ENCODE assay signal across 19 cellular contexts in the genomic region with DNA sequence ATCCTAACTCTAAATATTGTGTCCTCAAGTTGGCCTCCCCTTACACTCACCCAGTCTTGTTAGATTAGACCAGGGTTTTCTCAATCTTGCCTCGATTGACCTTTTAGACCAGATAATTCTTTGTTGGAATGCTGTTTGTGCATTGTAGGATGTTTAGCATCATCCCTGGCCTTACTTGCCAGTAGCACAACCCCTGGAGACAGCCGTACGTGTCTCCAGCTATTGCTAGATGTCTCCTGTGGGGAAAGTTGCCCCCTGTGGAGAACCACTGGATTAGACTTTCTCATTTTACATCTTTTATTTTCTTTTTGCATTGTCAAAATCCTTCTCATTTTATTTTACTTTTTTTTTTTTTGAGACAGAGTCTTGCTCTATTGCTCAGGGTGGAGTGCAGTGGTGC. TPM values are rescaled to one million over a fixed set of nuclear protein-coding genes. Genes with fewer than 3 reads are reported as not detected.
DNase-seq lines count a peak whose midpoint lies in the region; ATAC-seq and TF ChIP-seq lines count a peak whose summit lies in the region.
"Had no signal": no experiment of that assay in that cellular context is flagged by ENCODE, and none has a peak within 500 bp of the region (broad histone marks: within the 10 kb centered on the region; RNA-seq: fewer than 3 reads in every experiment).

No MANE protein-coding gene starts in this region.

- H3K4me1 Mint-ChIP-seq in activated naive CD8-positive, alpha-beta T cell treated with anti-CD3 and anti-CD28 coated beads for 36 hours: peaks cover 28% of the 10 kb centered on the region
- peaks cover 32% of the 10 kb centered on the region for H3K4me1 Mint-ChIP-seq in nephron

- H3K9me3 Mint-ChIP-seq in activated naive CD8-positive, alpha-beta T cell treated with anti-CD3 and anti-CD28 coated beads for 36 hours: no peaks in the 10 kb centered on the region
- H3K9me3 Mint-ChIP-seq in nephron: no peaks in the 10 kb centered on the region
- H3K9me3 Mint-ChIP-seq: dendritic cell treated with granulocyte-macrophage colony-stimulating factor and Interleukin-4, amounts not matched to agents 40 ng/mL and 50 ng/mL, for 4 days had no signal

- no peaks in the 10 kb centered on the region for H3K27me3 ChIP-seq in BLaER1 treated with 17β-estradiol and CSF1 and Interleukin-3, amounts not matched to agents 10 nM and 100 nM
- H3K27me3 ChIP-seq in DND-41 (ENCODE audit: insufficient read depth, low read length, poor library complexity): no peaks in the 10 kb centered on the region
- H3K27me3 ChIP-seq: gastrocnemius medialis, suprapubic skin had no signal

- peak overlapping the region; percentile 99 for H3K4me3 Mint-ChIP-seq in activated naive CD8-positive, alpha-beta T cell treated with anti-CD3 and anti-CD28 coated beads for 36 hours
- H3K4me3 Mint-ChIP-seq in nephron: peak overlapping the region; percentile 99 to 100 (median 100)
- H3K4me3 Mint-ChIP-seq: dendritic cell treated with granulocyte-macrophage colony-stimulating factor and Interleukin-4, amounts not matched to agents 40 ng/mL and 50 ng/mL, for 4 days had no signal

- H2AFZ ChIP-seq in DND-41 (ENCODE audit: low read depth, low read length): no peak overlapping the region

- peaks cover 35 to 52% (median 39%) of the 10 kb centered on the region in 11 experiments for H3K36me3 ChIP-seq in BLaER1 treated with 17β-estradiol and CSF1 and Interleukin-3, amounts not matched to agents 10 nM and 100 nM
- peaks cover 46% of the 10 kb centered on the region for H3K36me3 ChIP-seq in DND-41 (ENCODE audit: insufficient read depth, low read length)

- peaks cover 3% of the 10 kb centered on the region for H3K27me3 Mint-ChIP-seq in activated naive CD8-positive, alpha-beta T cell treated with anti-CD3 and anti-CD28 coated beads for 36 hours
- no peaks in the 10 kb centered on the region for H3K27me3 Mint-ChIP-seq in nephron (ENCODE audit: low read depth)
- H3K27me3 Mint-ChIP-seq: dendritic cell treated with granulocyte-macrophage colony-stimulating factor and Interleukin-4, amounts not matched to agents 40 ng/mL and 50 ng/mL, for 4 days had no signal

- peaks cover 28 to 61% (median 47%) of the 10 kb centered on the region in 10 experiments for H3K4me1 ChIP-seq in BLaER1 treated with 17β-estradiol and CSF1 and Interleukin-3, amounts not matched to agents 10 nM and 100 nM
- peaks cover 35% of the 10 kb centered on the region for H3K4me1 ChIP-seq in DND-41 (ENCODE audit: insufficient read depth, low read length)

- peak overlapping the region in 1 of 11 experiments; percentile 14; a peak in 1 of 22 replicates for H3K27ac ChIP-seq in BLaER1 treated with 17β-estradiol and CSF1 and Interleukin-3, amounts not matched to agents 10 nM and 100 nM
- H3K27ac ChIP-seq in DND-41 (ENCODE audit: low read length): no peak overlapping the region
- H3K27ac ChIP-seq: lower lobe of right lung had no signal

- ATAC-seq in DND-41 (ENCODE audit: insufficient read depth, low read depth): no peak
- no peak for ATAC-seq in GM19023 (IDR thresholded peaks at IDR 0.05; ENCODE audit: unreplicated experiment)
- no peak for ATAC-seq in GM18867 (IDR thresholded peaks at IDR 0.05; ENCODE audit: unreplicated experiment)
- ATAC-seq: gastrocnemius medialis, lower lobe of right lung, right cardiac atrium, Right ventricle myocardium inferior had no signal

- peaks cover 68% of the 10 kb centered on the region for H3K79me2 ChIP-seq in DND-41 (ENCODE audit: insufficient read depth, low read length)

- no peak for DNase-seq in DND-41
- no peak for DNase-seq in activated naive CD8-positive, alpha-beta T cell treated with anti-CD3 and anti-CD28 coated beads for 36 hours
- no peak for DNase-seq in cerebellar nuclear complex (lab: John Stamatoyannopoulos, UW)
- no peak for DNase-seq in SKM-1 (lab: John Stamatoyannopoulos, UW; ENCODE audit: unreplicated experiment)
- DNase-seq: activated CD4-positive, alpha-beta T cell treated with anti-CD3 and anti-CD28 coated beads for 1 hour; AML-193; DMS53; gastrocnemius medialis; lower lobe of right lung; NCI-H2029 treated with DMSO at 0.1 percent for 48 hours; NCI-H510A had no signal

- no peak for TF ChIP-seq CTCF in DND-41 (IDR thresholded peaks at IDR 0.05; ENCODE audit: borderline replicate concordance, extremely low read depth, low read length, poor library complexity, severe bottlenecking)
- no peak for TF ChIP-seq CTCF in nephron (IDR thresholded peaks at IDR 0.05; ENCODE audit: unreplicated experiment in 3 of 3)

- peak overlapping the region; percentile 34 to 62 (median 51); a peak in 18 of 22 replicates for H3K4me2 ChIP-seq in BLaER1 treated with 17β-estradiol and CSF1 and Interleukin-3, amounts not matched to agents 10 nM and 100 nM
- 0 out of 2 replicates have a peak overlapping the region, but pooled peaks have one; percentile 6 for H3K4me2 ChIP-seq in DND-41 (ENCODE audit: insufficient read depth, low read length)

- no peak overlapping the region for H3K4me3 ChIP-seq in BLaER1 treated with 17β-estradiol and CSF1 and Interleukin-3, amounts not matched to agents 10 nM and 100 nM
- no peak overlapping the region for H3K4me3 ChIP-seq in DND-41 (ENCODE audit: low read depth in 1 of 2, low read length in 2 of 2)
- H3K4me3 ChIP-seq: gastrocnemius medialis, lower lobe of right lung, suprapubic skin had no signal

- H3K27ac Mint-ChIP-seq in activated naive CD8-positive, alpha-beta T cell treated with anti-CD3 and anti-CD28 coated beads for 36 hours: peak overlapping the region; percentile 48
- peak overlapping the region in 2 of 3 experiments; percentile 30 to 74 for H3K27ac Mint-ChIP-seq in nephron

- peak overlapping the region in 1 of 11 experiments; percentile 39; a peak in 2 of 22 replicates for H3K9ac ChIP-seq in BLaER1 treated with 17β-estradiol and CSF1 and Interleukin-3, amounts not matched to agents 10 nM and 100 nM
- no peak overlapping the region for H3K9ac ChIP-seq in DND-41 (ENCODE audit: low read depth, low read length)

- H3K9me3 ChIP-seq in BLaER1 treated with 17β-estradiol and CSF1 and Interleukin-3, amounts not matched to agents 10 nM and 100 nM (replicated peaks in 1 of 11): no peaks in the 10 kb centered on the region
- no peaks in the 10 kb centered on the region for H3K9me3 ChIP-seq in DND-41 (ENCODE audit: insufficient read depth, low read length, severe bottlenecking)
- H3K9me3 ChIP-seq: gastrocnemius medialis, lower lobe of right lung, suprapubic skin had no signal

- peaks cover 14% of the 10 kb centered on the region for H3K36me3 Mint-ChIP-seq in activated naive CD8-positive, alpha-beta T cell treated with anti-CD3 and anti-CD28 coated beads for 36 hours
- peaks cover 19% of the 10 kb centered on the region for H3K36me3 Mint-ChIP-seq in nephron (ENCODE audit: low read depth)

- peaks cover 39 to 66% (median 64%) of the 10 kb centered on the region in 11 experiments for H4K20me1 ChIP-seq in BLaER1 treated with 17β-estradiol and CSF1 and Interleukin-3, amounts not matched to agents 10 nM and 100 nM
- H4K20me1 ChIP-seq in DND-41 (ENCODE audit: insufficient read depth, low read length): peaks cover 63% of the 10 kb centered on the region

RNA-seq across cellular contexts. Expression of gene WDR6, which starts 2.2 kb away (rescaled TPM):
- total RNA-seq in activated naive CD8-positive, alpha-beta T cell treated with anti-CD3 and anti-CD28 coated beads for 36 hours: 100 to 1,000 TPM; 135 to 140 TPM

RNA-seq across cellular contexts. Expression of gene DALRD3, which starts 9.0 kb away (rescaled TPM):
- total RNA-seq in activated naive CD8-positive, alpha-beta T cell treated with anti-CD3 and anti-CD28 coated beads for 36 hours: 10 to 100 TPM; 22.3 to 24.7 TPM

RNA-seq across cellular contexts. Expression of gene NDUFAF3, which starts 12.5 kb away (rescaled TPM):
- total RNA-seq in activated naive CD8-positive, alpha-beta T cell treated with anti-CD3 and anti-CD28 coated beads for 36 hours: 10 to 100 TPM; 82.0 to 82.5 TPM

RNA-seq across cellular contexts. Expression of gene P4HTM, which starts 19.4 kb away (rescaled TPM):
- 10 to 100 TPM; 20.7 TPM for total RNA-seq in activated naive CD8-positive, alpha-beta T cell treated with anti-CD3 and anti-CD28 coated beads for 36 hours

RNA-seq across cellular contexts. Expression of gene IMPDH2, which starts 19.8 kb away (rescaled TPM):
- total RNA-seq in activated naive CD8-positive, alpha-beta T cell treated with anti-CD3 and anti-CD28 coated beads for 36 hours: 100 to 1,000 TPM; 532 to 549 TPM
